12 cellular contexts compared by ENCODE assay signal in the genomic region with DNA sequence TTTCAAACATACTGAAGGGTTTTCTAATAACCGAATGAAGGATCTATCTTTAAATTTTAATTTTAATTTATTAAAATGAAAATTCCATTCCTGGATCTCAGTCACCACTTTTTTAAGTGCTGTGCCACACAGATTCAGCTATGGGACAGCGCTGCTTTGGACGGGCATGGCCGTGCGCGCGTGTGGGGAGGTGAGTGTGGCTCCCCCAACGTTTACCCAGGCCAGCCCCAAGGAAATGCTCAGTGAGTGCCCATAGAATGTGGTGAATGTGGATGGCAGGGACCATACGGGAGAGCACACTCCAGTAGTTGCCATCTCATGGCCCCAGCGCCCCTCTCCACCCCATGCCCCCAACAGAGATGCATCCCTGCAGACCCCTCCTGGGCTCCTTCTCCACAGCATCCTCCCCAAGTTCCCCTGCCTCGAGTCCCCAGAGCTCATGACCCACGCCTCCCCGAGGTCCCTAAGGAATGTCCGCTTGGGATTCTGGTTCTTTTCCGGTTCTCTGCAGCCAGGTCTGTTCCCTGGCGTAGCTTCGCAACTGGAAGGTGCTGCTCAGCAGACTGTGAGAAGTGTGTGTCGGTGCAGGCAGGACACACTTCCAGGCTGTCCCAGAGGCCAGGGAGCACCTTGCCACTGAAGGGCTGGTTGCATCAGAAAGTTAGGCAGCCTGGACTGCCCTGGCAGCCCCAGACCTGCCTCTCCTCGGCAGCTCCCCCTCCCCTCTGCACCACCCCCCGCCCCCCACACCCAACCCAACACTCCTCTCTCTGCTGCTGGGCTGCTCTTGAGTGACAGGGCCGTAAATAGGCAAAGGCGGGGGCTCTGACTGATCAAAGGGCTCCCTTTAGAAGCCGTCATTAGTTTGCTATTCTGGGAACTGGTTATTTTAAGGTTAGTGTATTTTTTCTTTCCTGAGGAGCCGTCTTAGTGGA.
DNase-seq lines count a peak whose midpoint lies in the region; ATAC-seq, FAIRE-seq and TF ChIP-seq lines count a peak whose summit lies in the region.
"Had no signal": no experiment of that assay in that cellular context is flagged by ENCODE, and none has a peak within 500 bp of the region (broad histone marks: within the 10 kb centered on the region; RNA-seq: fewer than 3 reads in every experiment).

No MANE protein-coding gene starts in this region.

- intact Hi-C loops in left ventricle myocardium superior (cut with micrococcal nuclease) (no loop called here), pancreas (cut with DNase I) (no loop called here)

- H3K27ac ChIP-seq in GM23338 (ENCODE audit: low read depth) (no peak overlapping the region), pancreas (no peak overlapping the region)

- FAIRE-seq in pancreas (lab: Jason Lieb, UNC) = no peak

- peak; percentile 47 for DNase-seq in GM23338 (ENCODE audit: low spot score)
- peak; percentile 0 for DNase-seq in activated naive CD8-positive, alpha-beta T cell treated with anti-CD3 and anti-CD28 coated beads, Interleukin-2, amount 50 U/mL, for 24 hours
- DNase-seq in left ventricle myocardium superior = peak; percentile 22
- DNase-seq in pancreas = peak in 5 of 6 donors; percentile 8 to 43 (median 21)
- DNase-seq in stimulated activated naive CD4-positive, alpha-beta T cell (lab: John Stamatoyannopoulos, UW) = no peak
- DNase-seq in NCI-H2107 (lab: John Stamatoyannopoulos, UW) = no peak
- DNase-seq: activated CD4-positive, CD25-positive, alpha-beta regulatory T cell; CD4-positive, CD25-positive, alpha-beta regulatory T cell; NCI-H187 treated with DMSO at 0.1 percent for 48 hours had no signal

- no peaks in the 10 kb centered on the region for H3F3A ChIP-seq in GM23338 (replicated peaks; ENCODE audit: low read depth)

- 83 to 84% methylated on average over 24 of the region's 24 CpGs for WGBS in pancreas, 2 donors

- peaks cover 39% of the 10 kb centered on the region for H3K27me3 Mint-ChIP-seq in GM23338 (ENCODE audit: insufficient read depth, low read depth, poor library complexity)
- H3K27me3 Mint-ChIP-seq in activated naive CD8-positive, alpha-beta T cell treated with anti-CD3 and anti-CD28 coated beads, Interleukin-2, amount 50 U/mL, for 24 hours = no peaks in the 10 kb centered on the region
- H3K27me3 Mint-ChIP-seq: CD4-positive, CD25-positive, alpha-beta regulatory T cell; stimulated activated memory B cell treated with anti-CD40 and anti-IgM and Interleukin-4, amounts not matched to agents 10 μg/mL and 1 μg/mL and 100 μg/mL, for 72 hours had no signal

- H3K36me3 ChIP-seq in GM23338 (ENCODE audit: insufficient read depth) = no peaks in the 10 kb centered on the region; the same call in 1 of the 2 replicates
- H3K36me3 ChIP-seq in pancreas = no peaks in the 10 kb centered on the region

- TF ChIP-seq CTCF in GM23338 (conservative IDR thresholded peaks at IDR 0.05; ENCODE audit: low read depth in 2 of 2) = no peak
- no peak for TF ChIP-seq CTCF in pancreas (IDR thresholded peaks at IDR 0.05)

- H3K27me3 ChIP-seq in GM23338 (ENCODE audit: insufficient read depth) (peaks cover 36% of the 10 kb centered on the region), pancreas (no peaks in the 10 kb centered on the region)

- H3K4me2 ChIP-seq in GM23338 = peak overlapping the region; percentile 55; the same call in 1 of the 2 replicates

- peaks cover 21% of the 10 kb centered on the region for H3K4me1 ChIP-seq in GM23338 (ENCODE audit: insufficient read depth)
- peaks cover 0 to 7% (median 0%) of the 10 kb centered on the region in 3 donors for H3K4me1 ChIP-seq in pancreas

- H3K4me3 ChIP-seq in GM23338 = no peak overlapping the region
- H3K4me3 ChIP-seq in pancreas = no peak overlapping the region

- H3K9me2 ChIP-seq in GM23338 (ENCODE audit: insufficient read depth) = no peaks in the 10 kb centered on the region

- H3K79me2 ChIP-seq in GM23338 (replicated peaks; ENCODE audit: insufficient read depth) = no peaks in the 10 kb centered on the region

- peak overlapping the region; percentile 48; the same call in 1 of the 2 replicates for H2AFZ ChIP-seq in GM23338

- no peak overlapping the region for H3K4me3 Mint-ChIP-seq in GM23338
- no peak overlapping the region for H3K4me3 Mint-ChIP-seq in activated naive CD8-positive, alpha-beta T cell treated with anti-CD3 and anti-CD28 coated beads, Interleukin-2, amount 50 U/mL, for 24 hours
- H3K4me3 Mint-ChIP-seq: stimulated activated memory B cell treated with anti-CD40 and anti-IgM and Interleukin-4, amounts not matched to agents 10 μg/mL and 1 μg/mL and 100 μg/mL, for 72 hours had no signal

- H3K9me3 ChIP-seq in pancreas = no peaks in the 10 kb centered on the region

- peaks cover 8% of the 10 kb centered on the region for H3K36me3 Mint-ChIP-seq in GM23338 (ENCODE audit: low read depth)
- no peaks in the 10 kb centered on the region for H3K36me3 Mint-ChIP-seq in activated naive CD8-positive, alpha-beta T cell treated with anti-CD3 and anti-CD28 coated beads, Interleukin-2, amount 50 U/mL, for 24 hours (ENCODE audit: low read depth)
- H3K36me3 Mint-ChIP-seq: CD4-positive, CD25-positive, alpha-beta regulatory T cell had no signal

- H3K27ac Mint-ChIP-seq in GM23338 = peak overlapping the region; percentile 92
- H3K27ac Mint-ChIP-seq in activated naive CD8-positive, alpha-beta T cell treated with anti-CD3 and anti-CD28 coated beads, Interleukin-2, amount 50 U/mL, for 24 hours = no peak overlapping the region
- H3K27ac Mint-ChIP-seq: CD4-positive, CD25-positive, alpha-beta regulatory T cell; stimulated activated memory B cell treated with anti-CD40 and anti-IgM and Interleukin-4, amounts not matched to agents 10 μg/mL and 1 μg/mL and 100 μg/mL, for 72 hours had no signal

- peaks cover 29% of the 10 kb centered on the region for H3K4me1 Mint-ChIP-seq in GM23338
- peaks cover 8% of the 10 kb centered on the region for H3K4me1 Mint-ChIP-seq in activated naive CD8-positive, alpha-beta T cell treated with anti-CD3 and anti-CD28 coated beads, Interleukin-2, amount 50 U/mL, for 24 hours

- H3K9me3 Mint-ChIP-seq in GM23338 = peaks cover 18% of the 10 kb centered on the region
- no peaks in the 10 kb centered on the region for H3K9me3 Mint-ChIP-seq in activated naive CD8-positive, alpha-beta T cell treated with anti-CD3 and anti-CD28 coated beads, Interleukin-2, amount 50 U/mL, for 24 hours
- H3K9me3 Mint-ChIP-seq: CD4-positive, CD25-positive, alpha-beta regulatory T cell had no signal

- ATAC-seq in GM23338 = peak; percentile 51
- no peak for ATAC-seq in activated naive CD8-positive, alpha-beta T cell treated with anti-CD3 and anti-CD28 coated beads, Interleukin-2, amount 50 U/mL, for 24 hours
- peak; percentile 79 for ATAC-seq in left ventricle myocardium superior
- peak in 2 of 4 donors; percentile 19 to 35 for ATAC-seq in pancreas
- ATAC-seq in GM21619 (IDR thresholded peaks at IDR 0.05; ENCODE audit: unreplicated experiment) = no peak
- ATAC-seq in GM21529 (IDR thresholded peaks at IDR 0.05; ENCODE audit: unreplicated experiment) = no peak
- ATAC-seq: stimulated activated memory B cell treated with anti-CD40 and anti-IgM and Interleukin-4, amounts not matched to agents 10 μg/mL and 1 μg/mL and 100 μg/mL, for 72 hours had no signal

- H4K20me1 ChIP-seq in GM23338 (replicated peaks; ENCODE audit: insufficient read depth) = no peaks in the 10 kb centered on the region

TF ChIP-seq in GM23338, 12 proteins besides CTCF, POLR2A, EP300 and RAD21 (continues in another document):
- TF ChIP-seq CREB1 (CRISPR knock-in tag; IDR thresholded peaks at IDR 0.05; ENCODE audit: low read depth) (no peak), EZH2phosphoT487 (IDR thresholded peaks at IDR 0.05; ENCODE audit: unreplicated experiment) (no peak), JUNB (IDR thresholded peaks at IDR 0.05; ENCODE audit: unreplicated experiment) (no peak)

Comparison
In these comparisons a context has a peak if more than half of its experiments do, and no peak if none do; other contexts are left out.
1. ATAC-seq: peak in GM23338 (single experiment) and left ventricle myocardium superior (single experiment); none in activated naive CD8-positive, alpha-beta T cell treated with anti-CD3 and anti-CD28 coated beads, Interleukin-2, amount 50 U/mL, for 24 hours (single experiment), GM21619 (single experiment) and GM21529 (single experiment).
2. DNase-seq: peak in GM23338 (single experiment), activated naive CD8-positive, alpha-beta T cell treated with anti-CD3 and anti-CD28 coated beads, Interleukin-2, amount 50 U/mL, for 24 hours (single experiment), left ventricle myocardium superior (single experiment) and pancreas (5 of 6); none in stimulated activated naive CD4-positive, alpha-beta T cell (0 of 6) and NCI-H2107 (single experiment).